ENCODE assay signal across 1 cellular context in genomic region chr12:6943719-6944380, GRCh38.
TF ChIP-seq lines count a peak whose summit lies in the region.

TSS of gene C12orf57 (plus strand) at chr12:6944022. CDS start at chr12:6944122, 100 bp downstream.
TSS of gene RNU7-1 (plus strand) at chr12:6943816.

TF ChIP-seq in K562, 482 proteins besides CTCF, POLR2A, EP300 and RAD21 (continued from another document and continues in another):
- no peak; the same call in none of the 2 replicates for TF ChIP-seq ARID4B (CRISPR knock-in tag; IDR thresholded peaks at IDR 0.05)
- TF ChIP-seq ZNF717 (CRISPR knock-in tag; IDR thresholded peaks at IDR 0.05), result peak; percentile 98
- TF ChIP-seq TBP (optimal IDR thresholded peaks at IDR 0.05; ENCODE audit: low read depth, low read length), result no peak
- TF ChIP-seq KLF16 (IDR thresholded peaks at IDR 0.05), result no peak
- TF ChIP-seq PRPF4 (IDR thresholded peaks at IDR 0.05; ENCODE audit: insufficient read depth, low read depth, low read length, poor library complexity, severe bottlenecking), result no peak
- TF ChIP-seq RNF2 (IDR thresholded peaks at IDR 0.05), result peak; percentile 99
- TF ChIP-seq ATF1 (CRISPR knock-in tag; IDR thresholded peaks at IDR 0.05), result no peak
- no peak; the same call in 1 of the 2 replicates for TF ChIP-seq ATF1 (tag; IDR thresholded peaks at IDR 0.05)
- TF ChIP-seq ZNF589 (CRISPR knock-in tag; IDR thresholded peaks at IDR 0.05; ENCODE audit: low read depth), result 0 out of 2 replicates have a peak, but pooled peaks have one; percentile 10
- TF ChIP-seq CREM (IDR thresholded peaks at IDR 0.05; ENCODE audit: low read depth), result peak; percentile 38; the same call in 1 of the 2 replicates
- TF ChIP-seq GTF2E2 (tag; IDR thresholded peaks at IDR 0.05), result peak; percentile 100
- peak; percentile 99 for TF ChIP-seq GTF2B (IDR thresholded peaks at IDR 0.05; ENCODE audit: extremely low read depth, insufficient read length)
- TF ChIP-seq THAP12 (CRISPR knock-in tag; IDR thresholded peaks at IDR 0.05), result peak; percentile 97
- TF ChIP-seq NR4A1 (CRISPR knock-in tag; IDR thresholded peaks at IDR 0.05), result no peak
- no peak for TF ChIP-seq NR4A1 (tag; IDR thresholded peaks at IDR 0.05)
- TF ChIP-seq IRF2 (CRISPR knock-in tag; IDR thresholded peaks at IDR 0.05), result peak; percentile 54; the same call in 1 of the 2 replicates
- TF ChIP-seq ZMIZ1 (IDR thresholded peaks at IDR 0.05; ENCODE audit: low read depth in 2 of 2, low read length in 2 of 2), result peak in 1 of 2 experiments; percentile 99; a peak in 2 of 4 replicates
- no peak for TF ChIP-seq RFX5 (IDR thresholded peaks at IDR 0.05; ENCODE audit: low read depth, low read length)
- TF ChIP-seq FOXK1 (CRISPR knock-in tag; IDR thresholded peaks at IDR 0.05; ENCODE audit: borderline replicate concordance), result peak; percentile 32; the same call in 1 of the 2 replicates
- TF ChIP-seq SRSF9 (IDR thresholded peaks at IDR 0.05; ENCODE audit: borderline replicate concordance, low read depth, low read length), result no peak
- TF ChIP-seq ZNF655 (CRISPR knock-in tag; IDR thresholded peaks at IDR 0.05), result peak; percentile 91
- TF ChIP-seq ZNF143 (CRISPR knock-in tag; IDR thresholded peaks at IDR 0.05), result no peak
- TF ChIP-seq MEIS2 (IDR thresholded peaks at IDR 0.05; ENCODE audit: partially characterized antibody), result no peak
- peak; percentile 78; the same call in 1 of the 2 replicates for TF ChIP-seq KLF6 (CRISPR knock-in tag; IDR thresholded peaks at IDR 0.05; ENCODE audit: borderline replicate concordance)
- TF ChIP-seq SAFB (IDR thresholded peaks at IDR 0.05; ENCODE audit: borderline replicate concordance, low read depth, low read length), result no peak
- TF ChIP-seq E2F6 (IDR thresholded peaks at IDR 0.05; ENCODE audit: borderline replicate concordance in 1 of 2, extremely low read depth in 1 of 2, insufficient read depth in 1 of 2, insufficient read length in 1 of 2, low read depth in 1 of 2, low read length in 1 of 2, poor library complexity in 1 of 2, severe bottlenecking in 1 of 2), result peak in 1 of 2 experiments; percentile 34
- TF ChIP-seq MCM3 (IDR thresholded peaks at IDR 0.05), result no peak
- no peak for TF ChIP-seq SIRT6 (IDR thresholded peaks at IDR 0.05; ENCODE audit: low read depth, low read length)
- TF ChIP-seq FOXP4 (CRISPR knock-in tag; IDR thresholded peaks at IDR 0.05; ENCODE audit: borderline replicate concordance), result no peak
- TF ChIP-seq STAT5A (IDR thresholded peaks at IDR 0.05; ENCODE audit: borderline replicate concordance, low read length), result peak; percentile 51; the same call in 1 of the 2 replicates
- TF ChIP-seq HNRNPLL (IDR thresholded peaks at IDR 0.05; ENCODE audit: low read depth, low read length, poor library complexity, severe bottlenecking), result peak; percentile 72
- TF ChIP-seq SMAD2 (IDR thresholded peaks at IDR 0.05; ENCODE audit: low read depth, low read length), result no peak
- no peak for TF ChIP-seq EGR1 (conservative IDR thresholded peaks at IDR 0.05)
- TF ChIP-seq SMAD1 (IDR thresholded peaks at IDR 0.05; ENCODE audit: low read depth, low read length, partially characterized antibody), result peak; percentile 99
- no peak for TF ChIP-seq ATF2 (CRISPR knock-in tag; IDR thresholded peaks at IDR 0.05)
- TF ChIP-seq FUS (optimal IDR thresholded peaks at IDR 0.05; ENCODE audit: low read depth, low read length), result peak; percentile 49
- no peak for TF ChIP-seq CTBP1 (IDR thresholded peaks at IDR 0.05; ENCODE audit: borderline replicate concordance)
- 0 out of 4 replicates have a peak, but pooled peaks of 1 of the 2 experiments have one; percentile 46 for TF ChIP-seq RCOR1 (IDR thresholded peaks at IDR 0.05; ENCODE audit: borderline replicate concordance in 1 of 2, low read depth in 2 of 2, low read length in 2 of 2)
- no peak for TF ChIP-seq ZNF408 (CRISPR knock-in tag; IDR thresholded peaks at IDR 0.05; ENCODE audit: low read depth)
- TF ChIP-seq ZKSCAN3 (CRISPR knock-in tag; IDR thresholded peaks at IDR 0.05), result no peak
- TF ChIP-seq PURB (CRISPR knock-in tag; IDR thresholded peaks at IDR 0.05; ENCODE audit: low read depth), result no peak
- no peak for TF ChIP-seq TEAD2 (tag; IDR thresholded peaks at IDR 0.05)
- no peak for TF ChIP-seq NRF1 (conservative IDR thresholded peaks at IDR 0.05 in 1 of 2, IDR thresholded peaks at IDR 0.05 in 1 of 2)
- TF ChIP-seq HIVEP1 (CRISPR knock-in tag; IDR thresholded peaks at IDR 0.05), result no peak
- TF ChIP-seq HLTF (IDR thresholded peaks at IDR 0.05), result no peak
- TF ChIP-seq ZNF124 (CRISPR knock-in tag; IDR thresholded peaks at IDR 0.05), result no peak
- peak; percentile 94 for TF ChIP-seq POLR2AphosphoS2 (IDR thresholded peaks at IDR 0.05; ENCODE audit: low read length)
